ENCODE assay signal across 20 cellular contexts in genomic region chr20:45940469-45940868, GRCh38. TPM values are rescaled to one million over a fixed set of nuclear protein-coding genes. Genes with fewer than 3 reads are reported as not detected.
DNase-seq lines count a peak whose midpoint lies in the region; ATAC-seq and TF ChIP-seq lines count a peak whose summit lies in the region.
"Had no signal": no experiment of that assay in that cellular context is flagged by ENCODE, and none has a peak within 500 bp of the region (broad histone marks: within the 10 kb centered on the region; RNA-seq: fewer than 3 reads in every experiment).

No MANE protein-coding gene starts in this region.

- DNase-seq in A673 (ENCODE audit: low spot score) (no peak), H7 (peak; percentile 21), nephron progenitor cell (no peak), coronary artery (ENCODE audit: low spot score) (no peak), middle frontal gyrus (ENCODE audit: extremely low spot score, low spot score) (no peak)
- DNase-seq: Caco-2; CD4-positive, CD25-positive, alpha-beta regulatory T cell; CD8-positive, alpha-beta T cell; DMS 273 treated with DMSO at 0.1 percent for 48 hours; DMS79; EL; GDM1; GM23248; H9; HFFc6 had no signal

- H3K4me3 Mint-ChIP-seq in activated T-helper 17 cell treated with anti-CD3 and anti-CD28 coated beads, Interleukin-2, amount 50 U/mL, for 72 hours, result no peak overlapping the region
- H3K4me3 Mint-ChIP-seq in nephron progenitor cell, result no peak overlapping the region
- H3K4me3 Mint-ChIP-seq: B cell; CD8-positive, alpha-beta T cell; H9; HFFc6 had no signal

- no peaks in the 10 kb centered on the region for H3K27me3 Mint-ChIP-seq in activated T-helper 17 cell treated with anti-CD3 and anti-CD28 coated beads, Interleukin-2, amount 50 U/mL, for 72 hours
- H3K27me3 Mint-ChIP-seq in nephron progenitor cell (ENCODE audit: low read depth, poor library complexity), result no peaks in the 10 kb centered on the region
- H3K27me3 Mint-ChIP-seq: B cell; CD4-positive, CD25-positive, alpha-beta regulatory T cell had no signal

- H3K27ac ChIP-seq in A673 (ENCODE audit: low read depth, low read length, poor library complexity, severe bottlenecking), result peak overlapping the region; percentile 34
- no peak overlapping the region for H3K27ac ChIP-seq in coronary artery
- H3K27ac ChIP-seq: BLaER1, C4-2B, GM23248 had no signal

- TF ChIP-seq CTCF in A673 (conservative IDR thresholded peaks at IDR 0.05; ENCODE audit: low read depth, low read length) (no peak), nephron progenitor cell (IDR thresholded peaks at IDR 0.05) (no peak), coronary artery (IDR thresholded peaks at IDR 0.05) (no peak)

- no TSS peak for BruUV-seq in A673 (replicated peaks; lab: Mats Ljungman, UMichigan)

- no peaks in the 10 kb centered on the region for H3K9me3 ChIP-seq in A673 (ENCODE audit: low read depth, low read length, poor library complexity, severe bottlenecking)
- H3K9me3 ChIP-seq: BLaER1, Caco-2 had no signal

- peaks cover 67% of the 10 kb centered on the region for H3K36me3 ChIP-seq in A673 (ENCODE audit: insufficient read depth, low read length, poor library complexity, severe bottlenecking)
- H3K36me3 ChIP-seq in H7 (replicated peaks; ENCODE audit: control insufficient read depth, insufficient read depth, low read length), result peaks cover 54% of the 10 kb centered on the region

- peaks cover 28% of the 10 kb centered on the region for H3K4me1 ChIP-seq in A673 (ENCODE audit: insufficient read depth, low read length, poor library complexity, severe bottlenecking)
- H3K4me1 ChIP-seq: Caco-2 had no signal

- ATAC-seq in activated T-helper 17 cell treated with anti-CD3 and anti-CD28 coated beads, Interleukin-2, amount 50 U/mL, for 72 hours (replicated peaks), result no peak
- ATAC-seq: CD8-positive, alpha-beta T cell; GM12878 had no signal

- intact Hi-C loops in A673 (cut with micrococcal nuclease; ENCODE audit: unreplicated experiment), result no loop called here

- POLR2A ChIA-PET in A673 (lab: Charles Lee; ENCODE audit: low non-redundant PET), result no interaction called here

- H3K4me3 ChIP-seq in A673 (ENCODE audit: low read depth, low read length, poor library complexity, severe bottlenecking), result no peak overlapping the region
- no peak overlapping the region for H3K4me3 ChIP-seq in H7 (ENCODE audit: insufficient read depth, low read depth, low read length)
- no peak overlapping the region for H3K4me3 ChIP-seq in coronary artery
- H3K4me3 ChIP-seq: BLaER1, GM12878, GM23248 had no signal

- H3K9me3 Mint-ChIP-seq in activated T-helper 17 cell treated with anti-CD3 and anti-CD28 coated beads, Interleukin-2, amount 50 U/mL, for 72 hours, result no peaks in the 10 kb centered on the region
- no peaks in the 10 kb centered on the region for H3K9me3 Mint-ChIP-seq in nephron progenitor cell
- H3K9me3 Mint-ChIP-seq: CD4-positive, CD25-positive, alpha-beta regulatory T cell; CD8-positive, alpha-beta T cell; H9; HFFc6 had no signal

- H3K27me3 ChIP-seq in A673 (replicated peaks; ENCODE audit: insufficient read depth, low read depth, low read length, poor library complexity), result no peaks in the 10 kb centered on the region
- no peaks in the 10 kb centered on the region for H3K27me3 ChIP-seq in H7 (ENCODE audit: control insufficient read depth, insufficient read depth, low read length)
- H3K27me3 ChIP-seq: BLaER1 had no signal

- H3K4me1 Mint-ChIP-seq in activated T-helper 17 cell treated with anti-CD3 and anti-CD28 coated beads, Interleukin-2, amount 50 U/mL, for 72 hours, result peaks cover 24% of the 10 kb centered on the region
- peaks cover 20% of the 10 kb centered on the region for H3K4me1 Mint-ChIP-seq in nephron progenitor cell

- CTCF ChIA-PET in A673 (lab: Charles Lee), result no interaction called here

- H3K27ac Mint-ChIP-seq in activated T-helper 17 cell treated with anti-CD3 and anti-CD28 coated beads, Interleukin-2, amount 50 U/mL, for 72 hours, result peak overlapping the region; percentile 56
- H3K27ac Mint-ChIP-seq in nephron progenitor cell, result peak overlapping the region; percentile 69
- H3K27ac Mint-ChIP-seq: CD8-positive, alpha-beta T cell; H9; HFFc6 had no signal

- peaks cover 73% of the 10 kb centered on the region for H3K36me3 Mint-ChIP-seq in activated T-helper 17 cell treated with anti-CD3 and anti-CD28 coated beads, Interleukin-2, amount 50 U/mL, for 72 hours (ENCODE audit: low read depth)
- peaks cover 52% of the 10 kb centered on the region for H3K36me3 Mint-ChIP-seq in nephron progenitor cell (ENCODE audit: low read depth)

RNA-seq across cellular contexts. Expression of gene PCIF1, which starts 6.0 kb away (rescaled TPM):
- 47.5 and 55.8 TPM in 2 replicates for total RNA-seq in A673 (2021)
- total RNA-seq in H7 (2014; rRNA removed; shearing (Covaris generic)), result 22.8 and 28.4 TPM in 2 replicates
- total RNA-seq in activated T-helper 17 cell treated with anti-CD3 and anti-CD28 coated beads, Interleukin-2, amount 50 U/mL, for 72 hours, result 10 to 100 TPM; 33.1 to 34.3 TPM

RNA-seq across cellular contexts. Expression of gene PLTP, which starts 28.5 kb away (rescaled TPM):
- 58.3 and 62.8 TPM in 2 replicates for total RNA-seq in A673 (2021)
- 87.3 and 104 TPM in 2 replicates for total RNA-seq in H7 (2014; rRNA removed; shearing (Covaris generic))
- total RNA-seq in activated T-helper 17 cell treated with anti-CD3 and anti-CD28 coated beads, Interleukin-2, amount 50 U/mL, for 72 hours, result 10 to 100 TPM in 1 of 2 donors, 1 to 10 TPM in 1; 6.6 to 12.1 TPM
- total RNA-seq: CD8-positive, alpha-beta T cell had no signal

RNA-seq across cellular contexts. Expression of gene ZNF335, which starts 31.5 kb away (rescaled TPM):
- 31.9 and 32.9 TPM in 2 replicates for total RNA-seq in A673 (2021)
- 15.0 and 18.1 TPM in 2 replicates for total RNA-seq in H7 (2014; rRNA removed; shearing (Covaris generic))
- total RNA-seq in activated T-helper 17 cell treated with anti-CD3 and anti-CD28 coated beads, Interleukin-2, amount 50 U/mL, for 72 hours, result 10 to 100 TPM; 46.0 to 53.9 TPM

RNA-seq across cellular contexts. Expression of gene CTSA, which starts 49.3 kb away (rescaled TPM):
- 76.7 and 83.5 TPM in 2 replicates for total RNA-seq in A673 (2021)
- 38.7 and 41.8 TPM in 2 replicates for total RNA-seq in H7 (2014; rRNA removed; shearing (Covaris generic))
- 100 to 1,000 TPM; 117 to 152 TPM for total RNA-seq in activated T-helper 17 cell treated with anti-CD3 and anti-CD28 coated beads, Interleukin-2, amount 50 U/mL, for 72 hours

RNA-seq across cellular contexts. Expression of gene NEURL2, which starts 49.5 kb away (rescaled TPM):
- 3.2 and 3.3 TPM in 2 replicates for total RNA-seq in A673 (2021)
- 8.1 and 10.2 TPM in 2 replicates for total RNA-seq in H7 (2014; rRNA removed; shearing (Covaris generic))
- total RNA-seq in activated T-helper 17 cell treated with anti-CD3 and anti-CD28 coated beads, Interleukin-2, amount 50 U/mL, for 72 hours, result 1 to 10 TPM; 1.7 to 2.1 TPM
